ENCODE assay signal across 8 cellular contexts in the genomic region with DNA sequence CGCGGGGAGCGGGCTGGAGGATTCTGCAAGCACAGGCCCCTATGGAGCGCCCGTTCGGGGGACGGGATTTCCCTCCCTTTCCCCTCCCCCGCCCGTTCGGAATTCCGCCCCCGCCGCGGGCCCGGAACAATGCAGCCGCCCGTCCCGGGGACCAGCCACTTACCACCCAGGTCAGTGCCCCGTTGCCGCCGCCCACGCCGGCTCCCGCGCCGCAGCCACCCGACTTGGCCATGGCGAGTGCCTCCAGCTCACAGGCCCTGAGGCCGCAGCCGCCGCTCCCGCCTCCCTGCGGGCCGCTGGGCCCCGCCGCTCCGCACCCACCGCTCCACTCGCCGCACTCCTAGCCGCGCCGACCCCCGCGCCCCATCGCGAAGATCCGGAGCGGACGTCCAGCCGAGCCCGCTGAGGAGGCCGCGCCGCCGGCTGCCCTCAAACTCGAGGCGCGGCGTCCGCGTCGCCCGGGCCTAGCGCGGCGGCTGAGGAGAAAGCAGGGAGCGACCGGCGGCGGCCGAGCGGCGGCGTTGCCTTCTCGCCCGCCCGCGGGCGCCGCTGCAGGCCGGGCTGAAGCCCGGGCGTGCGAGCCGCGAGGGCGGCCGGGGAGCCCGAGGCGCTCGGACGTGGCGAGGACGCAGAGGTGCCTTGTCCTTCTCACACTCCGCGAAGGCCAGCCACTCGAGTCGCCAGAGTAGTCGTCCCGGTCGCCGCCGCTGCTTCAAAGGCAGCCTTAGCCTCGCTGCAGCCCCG. TPM values are rescaled to one million over a fixed set of nuclear protein-coding genes. Genes with fewer than 3 reads are reported as not detected.
DNase-seq lines count a peak whose midpoint lies in the region; ATAC-seq and TF ChIP-seq lines count a peak whose summit lies in the region.

No MANE protein-coding gene starts in this region.

- peaks cover 43% of the 10 kb centered on the region for H3K4me1 Mint-ChIP-seq in endothelial cell (ENCODE audit: unreplicated experiment)

- H3K9ac ChIP-seq in GM23248: peak overlapping the region; percentile 92

- peak overlapping the region; percentile 90 for H3K4me2 ChIP-seq in GM23248 (ENCODE audit: unreplicated experiment)

- no peaks in the 10 kb centered on the region for H3K9me3 ChIP-seq in GM23248 (ENCODE audit: low read depth)
- no peaks in the 10 kb centered on the region for H3K9me3 ChIP-seq in mucosa of descending colon

- in situ Hi-C loops in GM23248 (cut with MboI): no loop called here

- no peaks in the 10 kb centered on the region for H3K27me3 ChIP-seq in GM23248 (replicated peaks; ENCODE audit: insufficient read depth)

- H3K27ac Mint-ChIP-seq in endothelial cell (ENCODE audit: unreplicated experiment): peak overlapping the region; percentile 98

- intact Hi-C loops in mucosa of descending colon (cut with DNase I, micrococcal nuclease): no loop called here

- WGBS in GM23248 (ENCODE audit: low coverage in 1 of 2, low lambda C conversion rate in 2 of 2, missing lambda C conversion rate in 2 of 2), 2 experiments: 0 to 1% methylated on average over 81 to 82 of the region's 106 CpGs

- peak overlapping the region; percentile 89 for H3K4me3 ChIP-seq in GM23248
- H3K4me3 ChIP-seq in mucosa of descending colon: peak overlapping the region; percentile 85

- H3K36me3 Mint-ChIP-seq in endothelial cell (ENCODE audit: low read depth, unreplicated experiment): peaks cover 10% of the 10 kb centered on the region

- ATAC-seq in mucosa of descending colon: peak; percentile 60

- peaks cover 20% of the 10 kb centered on the region for H3F3A ChIP-seq in GM23248 (ENCODE audit: insufficient read depth)

- peaks cover 47% of the 10 kb centered on the region for H3K79me2 ChIP-seq in GM23248 (ENCODE audit: insufficient read depth)

- peaks cover 26% of the 10 kb centered on the region for H4K20me1 ChIP-seq in GM23248 (ENCODE audit: insufficient read depth)

- DNase-seq in GM10266 (ENCODE audit: extremely low spot score): peak; percentile 56
- peak; percentile 81 for DNase-seq in GM23248
- peak; percentile 47 for DNase-seq in NAMALWA (ENCODE audit: low spot score)
- peak; percentile 84 for DNase-seq in activated CD8-positive, alpha-beta memory T cell treated with anti-CD3 and anti-CD28 coated beads, Interleukin-2, amount 50 U/mL, for 48 hours
- DNase-seq in endothelial cell (ENCODE audit: low spot score): peak; percentile 76
- peak; percentile 75 to 85 (median 85) for DNase-seq in mucosa of descending colon
- DNase-seq in stimulated activated CD8-positive, alpha-beta memory T cell treated with anti-CD3 and anti-CD28 coated beads, Interleukin-4, amount 100 ng/mL, for 24 hours (ENCODE audit: low read depth): peak; percentile 59
- no peak for DNase-seq in SKM-1 treated with dmso at 0.1 percent for 144 hours (lab: John Stamatoyannopoulos, UW; ENCODE audit: unreplicated experiment)

- H3K4me1 ChIP-seq in GM23248 (ENCODE audit: insufficient read depth): peaks cover 28% of the 10 kb centered on the region
- peaks cover 14% of the 10 kb centered on the region for H3K4me1 ChIP-seq in mucosa of descending colon (ENCODE audit: low read depth)

- no peaks in the 10 kb centered on the region for H3K9me2 ChIP-seq in GM23248 (ENCODE audit: insufficient read depth)

- peak overlapping the region; percentile 89 for H2AFZ ChIP-seq in GM23248

- peak overlapping the region; percentile 100 for H3K4me3 Mint-ChIP-seq in endothelial cell (ENCODE audit: unreplicated experiment)

- H3K36me3 ChIP-seq in GM23248 (ENCODE audit: low read depth): no peaks in the 10 kb centered on the region
- no peaks in the 10 kb centered on the region for H3K36me3 ChIP-seq in mucosa of descending colon (ENCODE audit: low read depth)

- H3K27me3 Mint-ChIP-seq in endothelial cell (ENCODE audit: unreplicated experiment): peaks cover 22% of the 10 kb centered on the region

- TF ChIP-seq CTCF in GM10266 (IDR thresholded peaks at IDR 0.05; ENCODE audit: control insufficient read depth, insufficient read depth, low read depth, missing control alignments) (no peak), endothelial cell (IDR thresholded peaks at IDR 0.05; ENCODE audit: unreplicated experiment) (no peak), mucosa of descending colon (IDR thresholded peaks at IDR 0.05) (no peak)

- H3K27ac ChIP-seq in GM23248: peak overlapping the region; percentile 86

- no peaks in the 10 kb centered on the region for H3K9me3 Mint-ChIP-seq in endothelial cell (ENCODE audit: unreplicated experiment)

RNA-seq across cellular contexts. Expression of a gene that starts 0.5 kb away (rescaled TPM):
- total RNA-seq in GM23248 (2014; rRNA removed; shearing (Covaris generic)): 58.4 and 70.1 TPM in 2 replicates
- polyA plus RNA-seq in GM23248 (2016; fragmentation: Nextera tagmentation; extraction: Ambion mirVana): 29.7 and 36.7 TPM in 2 replicates
- total RNA-seq in endothelial cell (ENCODE audit: unreplicated experiment) (195 TPM), mucosa of descending colon (100 to 1,000 TPM in 1 of 3 donors, 10 to 100 TPM in 2; 72.1 to 111 (median 91.6) TPM)
